ENCODE assay signal across 1 cellular context in genomic region chr22:49450521-49450920, GRCh38.
A peak's percentile ranks its signal among the peaks of the same experiment; 100 is the strongest.
TF ChIP-seq lines count a peak whose summit lies in the region.

No MANE protein-coding gene starts in this region.

TF ChIP-seq in H1, 55 proteins besides CTCF, POLR2A, EP300 and RAD21 (continued from another document):
- no peak for TF ChIP-seq ATF3 (IDR thresholded peaks at IDR 0.05; ENCODE audit: insufficient read depth, low read depth, low read length)
- TF ChIP-seq JUND (IDR thresholded peaks at IDR 0.05; ENCODE audit: low read length): no peak
- TF ChIP-seq FOSL1 (IDR thresholded peaks at IDR 0.05; ENCODE audit: insufficient read depth, low read depth, low read length): no peak
- TF ChIP-seq MAFK (IDR thresholded peaks at IDR 0.05; ENCODE audit: low read depth, low read length): no peak
- no peak for TF ChIP-seq SUZ12 (IDR thresholded peaks at IDR 0.05; ENCODE audit: low read length)
- TF ChIP-seq CTBP2 (IDR thresholded peaks at IDR 0.05; ENCODE audit: borderline replicate concordance, insufficient read depth, insufficient read length, low read length): peak; percentile 29
- TF ChIP-seq TCF12 (IDR thresholded peaks at IDR 0.05; ENCODE audit: low read depth, low read length): peak; percentile 83; the same call in 1 of the 2 replicates
- no peak for TF ChIP-seq KDM5A (IDR thresholded peaks at IDR 0.05; ENCODE audit: low read length)
- TF ChIP-seq JUN (IDR thresholded peaks at IDR 0.05; ENCODE audit: low read depth, low read length): no peak
- TF ChIP-seq, protein P1, sequence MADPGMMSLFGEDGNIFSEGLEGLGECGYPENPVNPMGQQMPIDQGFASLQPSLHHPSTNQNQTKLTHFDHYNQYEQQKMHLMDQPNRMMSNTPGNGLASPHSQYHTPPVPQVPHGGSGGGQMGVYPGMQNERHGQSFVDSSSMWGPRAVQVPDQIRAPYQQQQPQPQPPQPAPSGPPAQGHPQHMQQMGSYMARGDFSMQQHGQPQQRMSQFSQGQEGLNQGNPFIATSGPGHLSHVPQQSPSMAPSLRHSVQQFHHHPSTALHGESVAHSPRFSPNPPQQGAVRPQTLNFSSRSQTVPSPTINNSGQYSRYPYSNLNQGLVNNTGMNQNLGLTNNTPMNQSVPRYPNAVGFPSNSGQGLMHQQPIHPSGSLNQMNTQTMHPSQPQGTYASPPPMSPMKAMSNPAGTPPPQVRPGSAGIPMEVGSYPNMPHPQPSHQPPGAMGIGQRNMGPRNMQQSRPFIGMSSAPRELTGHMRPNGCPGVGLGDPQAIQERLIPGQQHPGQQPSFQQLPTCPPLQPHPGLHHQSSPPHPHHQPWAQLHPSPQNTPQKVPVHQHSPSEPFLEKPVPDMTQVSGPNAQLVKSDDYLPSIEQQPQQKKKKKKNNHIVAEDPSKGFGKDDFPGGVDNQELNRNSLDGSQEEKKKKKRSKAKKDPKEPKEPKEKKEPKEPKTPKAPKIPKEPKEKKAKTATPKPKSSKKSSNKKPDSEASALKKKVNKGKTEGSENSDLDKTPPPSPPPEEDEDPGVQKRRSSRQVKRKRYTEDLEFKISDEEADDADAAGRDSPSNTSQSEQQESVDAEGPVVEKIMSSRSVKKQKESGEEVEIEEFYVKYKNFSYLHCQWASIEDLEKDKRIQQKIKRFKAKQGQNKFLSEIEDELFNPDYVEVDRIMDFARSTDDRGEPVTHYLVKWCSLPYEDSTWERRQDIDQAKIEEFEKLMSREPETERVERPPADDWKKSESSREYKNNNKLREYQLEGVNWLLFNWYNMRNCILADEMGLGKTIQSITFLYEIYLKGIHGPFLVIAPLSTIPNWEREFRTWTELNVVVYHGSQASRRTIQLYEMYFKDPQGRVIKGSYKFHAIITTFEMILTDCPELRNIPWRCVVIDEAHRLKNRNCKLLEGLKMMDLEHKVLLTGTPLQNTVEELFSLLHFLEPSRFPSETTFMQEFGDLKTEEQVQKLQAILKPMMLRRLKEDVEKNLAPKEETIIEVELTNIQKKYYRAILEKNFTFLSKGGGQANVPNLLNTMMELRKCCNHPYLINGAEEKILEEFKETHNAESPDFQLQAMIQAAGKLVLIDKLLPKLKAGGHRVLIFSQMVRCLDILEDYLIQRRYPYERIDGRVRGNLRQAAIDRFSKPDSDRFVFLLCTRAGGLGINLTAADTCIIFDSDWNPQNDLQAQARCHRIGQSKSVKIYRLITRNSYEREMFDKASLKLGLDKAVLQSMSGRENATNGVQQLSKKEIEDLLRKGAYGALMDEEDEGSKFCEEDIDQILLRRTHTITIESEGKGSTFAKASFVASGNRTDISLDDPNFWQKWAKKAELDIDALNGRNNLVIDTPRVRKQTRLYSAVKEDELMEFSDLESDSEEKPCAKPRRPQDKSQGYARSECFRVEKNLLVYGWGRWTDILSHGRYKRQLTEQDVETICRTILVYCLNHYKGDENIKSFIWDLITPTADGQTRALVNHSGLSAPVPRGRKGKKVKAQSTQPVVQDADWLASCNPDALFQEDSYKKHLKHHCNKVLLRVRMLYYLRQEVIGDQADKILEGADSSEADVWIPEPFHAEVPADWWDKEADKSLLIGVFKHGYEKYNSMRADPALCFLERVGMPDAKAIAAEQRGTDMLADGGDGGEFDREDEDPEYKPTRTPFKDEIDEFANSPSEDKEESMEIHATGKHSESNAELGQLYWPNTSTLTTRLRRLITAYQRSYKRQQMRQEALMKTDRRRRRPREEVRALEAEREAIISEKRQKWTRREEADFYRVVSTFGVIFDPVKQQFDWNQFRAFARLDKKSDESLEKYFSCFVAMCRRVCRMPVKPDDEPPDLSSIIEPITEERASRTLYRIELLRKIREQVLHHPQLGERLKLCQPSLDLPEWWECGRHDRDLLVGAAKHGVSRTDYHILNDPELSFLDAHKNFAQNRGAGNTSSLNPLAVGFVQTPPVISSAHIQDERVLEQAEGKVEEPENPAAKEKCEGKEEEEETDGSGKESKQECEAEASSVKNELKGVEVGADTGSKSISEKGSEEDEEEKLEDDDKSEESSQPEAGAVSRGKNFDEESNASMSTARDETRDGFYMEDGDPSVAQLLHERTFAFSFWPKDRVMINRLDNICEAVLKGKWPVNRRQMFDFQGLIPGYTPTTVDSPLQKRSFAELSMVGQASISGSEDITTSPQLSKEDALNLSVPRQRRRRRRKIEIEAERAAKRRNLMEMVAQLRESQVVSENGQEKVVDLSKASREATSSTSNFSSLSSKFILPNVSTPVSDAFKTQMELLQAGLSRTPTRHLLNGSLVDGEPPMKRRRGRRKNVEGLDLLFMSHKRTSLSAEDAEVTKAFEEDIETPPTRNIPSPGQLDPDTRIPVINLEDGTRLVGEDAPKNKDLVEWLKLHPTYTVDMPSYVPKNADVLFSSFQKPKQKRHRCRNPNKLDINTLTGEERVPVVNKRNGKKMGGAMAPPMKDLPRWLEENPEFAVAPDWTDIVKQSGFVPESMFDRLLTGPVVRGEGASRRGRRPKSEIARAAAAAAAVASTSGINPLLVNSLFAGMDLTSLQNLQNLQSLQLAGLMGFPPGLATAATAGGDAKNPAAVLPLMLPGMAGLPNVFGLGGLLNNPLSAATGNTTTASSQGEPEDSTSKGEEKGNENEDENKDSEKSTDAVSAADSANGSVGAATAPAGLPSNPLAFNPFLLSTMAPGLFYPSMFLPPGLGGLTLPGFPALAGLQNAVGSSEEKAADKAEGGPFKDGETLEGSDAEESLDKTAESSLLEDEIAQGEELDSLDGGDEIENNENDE (IDR thresholded peaks at IDR 0.05; ENCODE audit: insufficient replicate concordance, low read length): no peak
- TF ChIP-seq ASH2L (IDR thresholded peaks at IDR 0.05; ENCODE audit: low read length): no peak
- peak; percentile 27 for TF ChIP-seq EZH2 (IDR thresholded peaks at IDR 0.05; ENCODE audit: low read depth, low read length, severe bottlenecking)
- TF ChIP-seq CHD1 (IDR thresholded peaks at IDR 0.05; ENCODE audit: low read depth, low read length): no peak
- no peak for TF ChIP-seq CBX5 (IDR thresholded peaks at IDR 0.05; ENCODE audit: low read depth, low read length)
- TF ChIP-seq CEBPB (IDR thresholded peaks at IDR 0.05; ENCODE audit: low read depth, low read length): no peak
- no peak for TF ChIP-seq BRCA1 (IDR thresholded peaks at IDR 0.05; ENCODE audit: low read depth, low read length)
- no peak for TF ChIP-seq POU5F1 (IDR thresholded peaks at IDR 0.05; ENCODE audit: low read depth, low read length)
- no peak for TF ChIP-seq YY1 (IDR thresholded peaks at IDR 0.05; ENCODE audit: low read depth, low read length)
- no peak for TF ChIP-seq SP1 (IDR thresholded peaks at IDR 0.05; ENCODE audit: low read depth, low read length)
- TF ChIP-seq KDM1A (IDR thresholded peaks at IDR 0.05; ENCODE audit: borderline replicate concordance, low read length): no peak
